In genomic region chr1:232186936-232187335, GRCh38 we compare ENCODE assay signal across 1 cellular context.
TF ChIP-seq lines count a peak whose summit lies in the region.

No MANE protein-coding gene starts in this region.

TF ChIP-seq in H1, 55 proteins besides CTCF, POLR2A, EP300 and RAD21 (continued from another document):
- TF ChIP-seq ATF3 (IDR thresholded peaks at IDR 0.05; ENCODE audit: insufficient read depth, low read depth, low read length) (no peak), MAFK (IDR thresholded peaks at IDR 0.05; ENCODE audit: low read depth, low read length) (0 out of 2 replicates have a peak, but pooled peaks have one; percentile 14), JUND (IDR thresholded peaks at IDR 0.05; ENCODE audit: low read length) (no peak), RNF2 (IDR thresholded peaks at IDR 0.05; ENCODE audit: borderline replicate concordance, low read depth, low read length, missing control alignments, poor library complexity, severe bottlenecking) (no peak), TCF12 (IDR thresholded peaks at IDR 0.05; ENCODE audit: low read depth, low read length) (no peak), SP1 (IDR thresholded peaks at IDR 0.05; ENCODE audit: low read depth, low read length) (no peak)
